Comparison of ENCODE assay signal across 19 cellular contexts in the genomic region with DNA sequence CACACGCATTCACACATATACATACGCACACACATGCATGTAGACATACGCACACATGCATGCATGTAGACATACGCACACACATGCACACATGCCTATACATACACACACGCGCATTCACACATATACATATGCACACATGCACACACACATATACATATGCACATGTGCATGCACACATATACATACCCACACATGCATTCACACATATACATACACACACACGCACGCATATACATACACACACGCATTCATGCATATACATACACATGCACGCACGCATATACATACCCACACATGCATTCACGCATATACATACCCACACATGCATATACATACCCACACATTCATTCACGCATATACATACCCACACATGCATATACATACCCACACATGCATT.
DNase-seq lines count a peak whose midpoint lies in the region; ATAC-seq, FAIRE-seq and TF ChIP-seq lines count a peak whose summit lies in the region.
"Had no signal": no experiment of that assay in that cellular context is flagged by ENCODE, and none has a peak within 500 bp of the region (broad histone marks: within the 10 kb centered on the region; RNA-seq: fewer than 3 reads in every experiment).

No MANE protein-coding gene starts in this region.

- TF ChIP-seq CTCF in astrocyte (IDR thresholded peaks at IDR 0.05; ENCODE audit: insufficient read depth, low read depth, low read length) (no peak), upper lobe of right lung (IDR thresholded peaks at IDR 0.05) (no peak)

- H3K4me2 ChIP-seq in astrocyte (ENCODE audit: low read length) = no peak overlapping the region
- no peak overlapping the region for H3K4me2 ChIP-seq in mesendoderm (ENCODE audit: low read length)
- H3K4me2 ChIP-seq: BLaER1 had no signal

- H3K27me3 ChIP-seq in astrocyte (ENCODE audit: insufficient read depth, low read length) (no peaks in the 10 kb centered on the region), mesendoderm (ENCODE audit: insufficient read depth, low read length, poor library complexity) (no peaks in the 10 kb centered on the region), upper lobe of right lung (no peaks in the 10 kb centered on the region)
- H3K27me3 ChIP-seq: BLaER1 had no signal

- no peak overlapping the region for H3K27ac Mint-ChIP-seq in activated CD4-positive, alpha-beta T cell treated with anti-CD3 and anti-CD28 coated beads, Interleukin-2, amount 10 ng/mL, durations not matched to agents 24 days and 14 days
- no peak overlapping the region for H3K27ac Mint-ChIP-seq in astrocyte (ENCODE audit: unreplicated experiment)
- H3K27ac Mint-ChIP-seq: HFFc6 had no signal

- H2AK5ac ChIP-seq in mesendoderm (ENCODE audit: low read length) = peak overlapping the region; percentile 90

- H3K9me3 Mint-ChIP-seq in activated CD4-positive, alpha-beta T cell treated with anti-CD3 and anti-CD28 coated beads, Interleukin-2, amount 10 ng/mL, durations not matched to agents 24 days and 14 days = no peaks in the 10 kb centered on the region
- no peaks in the 10 kb centered on the region for H3K9me3 Mint-ChIP-seq in astrocyte (ENCODE audit: unreplicated experiment)
- H3K9me3 Mint-ChIP-seq: CD8-positive, alpha-beta memory T cell; HFFc6 had no signal

- 100% methylated on average over 4 of the region's 13 CpGs for WGBS in mesendoderm (ENCODE audit: extremely low coverage, insufficient coverage, low lambda C conversion rate)

- peaks cover 5% of the 10 kb centered on the region for H3K79me1 ChIP-seq in mesendoderm (ENCODE audit: low read length)

- H3K4me1 ChIP-seq in astrocyte (ENCODE audit: insufficient read depth, low read length) (peaks cover 22% of the 10 kb centered on the region), mesendoderm (ENCODE audit: control insufficient read depth, low read depth, low read length) (peaks cover 6% of the 10 kb centered on the region), upper lobe of right lung (no peaks in the 10 kb centered on the region)

- no peak overlapping the region for H3K23ac ChIP-seq in mesendoderm (ENCODE audit: low read length)

- H3K18ac ChIP-seq in mesendoderm (ENCODE audit: low read length) = no peak overlapping the region

- H3K36me3 ChIP-seq in astrocyte (ENCODE audit: insufficient read depth, low read length) = no peaks in the 10 kb centered on the region
- peaks cover 13% of the 10 kb centered on the region for H3K36me3 ChIP-seq in mesendoderm (ENCODE audit: control insufficient read depth, insufficient read depth, low read length)
- no peaks in the 10 kb centered on the region for H3K36me3 ChIP-seq in upper lobe of right lung

- H4K5ac ChIP-seq in mesendoderm (ENCODE audit: low read length) = no peak overlapping the region

- no peak overlapping the region for H2BK15ac ChIP-seq in mesendoderm (replicated peaks; ENCODE audit: low read depth)

- no peaks in the 10 kb centered on the region for H3K4me1 Mint-ChIP-seq in activated CD4-positive, alpha-beta T cell treated with anti-CD3 and anti-CD28 coated beads, Interleukin-2, amount 10 ng/mL, durations not matched to agents 24 days and 14 days
- H3K4me1 Mint-ChIP-seq in astrocyte (ENCODE audit: low read depth, unreplicated experiment) = peaks cover 26% of the 10 kb centered on the region
- H3K4me1 Mint-ChIP-seq: CD8-positive, alpha-beta memory T cell had no signal

- H3K56ac ChIP-seq in mesendoderm (ENCODE audit: low read length) = peak overlapping the region; percentile 39

- intact Hi-C loops in activated CD4-positive, alpha-beta T cell treated with anti-CD3 and anti-CD28 coated beads, Interleukin-2, amount 10 ng/mL, durations not matched to agents 24 days and 14 days (cut with micrococcal nuclease) = no loop called here
- intact Hi-C loops in upper lobe of right lung (cut with DNase I) = no loop called here
- intact Hi-C loops in posterior cingulate gyrus (cut with DNase I) = no loop called here

- no peaks in the 10 kb centered on the region for H3K9me3 ChIP-seq in astrocyte (ENCODE audit: insufficient read depth, low read depth, low read length)
- no peaks in the 10 kb centered on the region for H3K9me3 ChIP-seq in upper lobe of right lung

- H3K4ac ChIP-seq in mesendoderm (ENCODE audit: low read depth, low read length) = no peak overlapping the region

- peak overlapping the region; percentile 81 for H2BK5ac ChIP-seq in mesendoderm (ENCODE audit: low read length)

- H4K8ac ChIP-seq in mesendoderm (ENCODE audit: low read depth, low read length) = no peak overlapping the region

- H3K4me3 ChIP-seq in astrocyte (ENCODE audit: insufficient read depth, low read depth, low read length) (no peak overlapping the region), mesendoderm (ENCODE audit: low read length) (peak overlapping the region; percentile 29), upper lobe of right lung (no peak overlapping the region)
- H3K4me3 ChIP-seq: BLaER1 had no signal

- H3K9ac ChIP-seq in astrocyte (ENCODE audit: low read length) (no peak overlapping the region), mesendoderm (ENCODE audit: low read length) (no peak overlapping the region)
- H3K9ac ChIP-seq: BLaER1 had no signal

- no peaks in the 10 kb centered on the region for H4K20me1 ChIP-seq in astrocyte (ENCODE audit: insufficient read depth, low read length)
- H4K20me1 ChIP-seq: BLaER1 had no signal

- no peak for ATAC-seq in upper lobe of right lung

- H2AFZ ChIP-seq in astrocyte (ENCODE audit: low read depth, low read length) = no peak overlapping the region

- H3K27ac ChIP-seq in astrocyte (ENCODE audit: low read depth, low read length) (no peak overlapping the region), mesendoderm (ENCODE audit: low read depth, low read length) (peak overlapping the region; percentile 11), upper lobe of right lung (no peak overlapping the region)
- H3K27ac ChIP-seq: 22Rv1, BLaER1 had no signal

- no peaks in the 10 kb centered on the region for H3K27me3 Mint-ChIP-seq in activated CD4-positive, alpha-beta T cell treated with anti-CD3 and anti-CD28 coated beads, Interleukin-2, amount 10 ng/mL, durations not matched to agents 24 days and 14 days
- no peaks in the 10 kb centered on the region for H3K27me3 Mint-ChIP-seq in astrocyte (ENCODE audit: low read depth, unreplicated experiment)
- H3K27me3 Mint-ChIP-seq: CD8-positive, alpha-beta memory T cell had no signal

- H3K36me3 Mint-ChIP-seq in activated CD4-positive, alpha-beta T cell treated with anti-CD3 and anti-CD28 coated beads, Interleukin-2, amount 10 ng/mL, durations not matched to agents 24 days and 14 days (ENCODE audit: low read depth) = no peaks in the 10 kb centered on the region
- peaks cover 14% of the 10 kb centered on the region for H3K36me3 Mint-ChIP-seq in astrocyte (ENCODE audit: low read depth, unreplicated experiment)

- no peak overlapping the region for H3K4me3 Mint-ChIP-seq in activated CD4-positive, alpha-beta T cell treated with anti-CD3 and anti-CD28 coated beads, Interleukin-2, amount 10 ng/mL, durations not matched to agents 24 days and 14 days
- no peak overlapping the region for H3K4me3 Mint-ChIP-seq in astrocyte (ENCODE audit: unreplicated experiment)
- H3K4me3 Mint-ChIP-seq: CD8-positive, alpha-beta memory T cell; HFFc6 had no signal

- H3K79me2 ChIP-seq in astrocyte (ENCODE audit: insufficient read depth, low read length) = no peaks in the 10 kb centered on the region
- no peaks in the 10 kb centered on the region for H3K79me2 ChIP-seq in mesendoderm (ENCODE audit: control insufficient read depth, insufficient read depth, low read length)

- peak; percentile 46 for DNase-seq in activated CD4-positive, alpha-beta T cell treated with anti-CD3 and anti-CD28 coated beads, Interleukin-2, amount 10 ng/mL, durations not matched to agents 24 days and 14 days
- no peak for DNase-seq in activated CD4-positive, alpha-beta T cell treated with anti-CD3 and anti-CD28 coated beads for 4 hours
- DNase-seq in astrocyte (ENCODE audit: low read depth) (no peak), mesendoderm (no peak), NCI-H2196 (lab: John Stamatoyannopoulos, UW; ENCODE audit: unreplicated experiment) (no peak), upper lobe of right lung (no peak), posterior cingulate gyrus (no peak)
- DNase-seq: AML-193; Caco-2; CD8-positive, alpha-beta memory T cell; DND-41; GDM1; GOT3; HCEC 1CT; HFFc6; IMR-90 had no signal

- H2BK120ac ChIP-seq in mesendoderm (ENCODE audit: low read depth, low read length) = no peak overlapping the region

- FAIRE-seq in astrocyte (lab: Jason Lieb, UNC) = peak; percentile 23
- FAIRE-seq: GM19239 had no signal
